ENCODE assay signal across 15 cellular contexts in the genomic region with DNA sequence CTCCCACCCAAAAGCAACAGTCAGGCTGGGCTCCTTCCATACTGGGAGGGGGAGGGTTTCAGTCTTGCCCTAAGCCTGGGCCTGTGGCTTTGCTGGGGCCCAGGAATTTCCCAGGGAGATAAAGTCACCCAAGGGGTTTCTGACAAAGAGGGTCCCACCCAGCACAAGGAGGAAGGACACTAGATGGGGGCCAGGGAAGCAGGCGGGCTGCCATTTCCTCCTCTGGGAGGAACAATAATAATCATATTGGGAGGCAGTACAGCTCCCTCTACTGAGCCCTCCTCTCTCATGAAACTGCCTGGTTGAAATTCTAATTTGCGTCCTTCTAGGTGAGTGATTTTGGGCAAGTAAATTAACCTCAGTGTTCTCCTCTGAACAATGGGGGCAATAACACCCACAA. TPM values are rescaled to one million over a fixed set of nuclear protein-coding genes. Genes with fewer than 3 reads are reported as not detected.
DNase-seq lines count a peak whose midpoint lies in the region; ATAC-seq and TF ChIP-seq lines count a peak whose summit lies in the region.
"Had no signal": no experiment of that assay in that cellular context is flagged by ENCODE, and none has a peak within 500 bp of the region (broad histone marks: within the 10 kb centered on the region; RNA-seq: fewer than 3 reads in every experiment).

No MANE protein-coding gene starts in this region.

- peaks cover 36% of the 10 kb centered on the region for H3K36me3 Mint-ChIP-seq in activated CD4-positive, alpha-beta T cell treated with anti-CD3 and anti-CD28 coated beads for 36 hours (ENCODE audit: low read depth)
- peaks cover 10% of the 10 kb centered on the region for H3K36me3 Mint-ChIP-seq in chondrocyte (ENCODE audit: low read depth)
- H3K36me3 Mint-ChIP-seq in type B pancreatic cell: peaks cover 18% of the 10 kb centered on the region

- H3K27ac ChIP-seq in lung (ENCODE audit: low read depth in 1 of 2, low read length in 1 of 2): peak overlapping the region; percentile 24 to 58

- H3K9me3 ChIP-seq in lung (ENCODE audit: control insufficient read depth in 2 of 2, insufficient read depth in 1 of 2, low read length in 1 of 2): no peaks in the 10 kb centered on the region
- H3K9me3 ChIP-seq: Caco-2 had no signal

- WGBS in lung, 2 donors: 67 to 68% methylated on average over 2 of the region's 2 CpGs

- peaks cover 7% of the 10 kb centered on the region for H3K9me3 Mint-ChIP-seq in activated CD4-positive, alpha-beta T cell treated with anti-CD3 and anti-CD28 coated beads for 36 hours (ENCODE audit: low read depth)
- H3K9me3 Mint-ChIP-seq in chondrocyte (ENCODE audit: low read depth) (peaks cover 5% of the 10 kb centered on the region), type B pancreatic cell (no peaks in the 10 kb centered on the region)

- POLR2A ChIA-PET in activated CD4-positive, alpha-beta T cell treated with anti-CD3 and anti-CD28 coated beads for 36 hours (lab: Charles Lee): no interaction called here

- no peak for ATAC-seq in activated CD4-positive, alpha-beta T cell treated with anti-CD3 and anti-CD28 coated beads for 36 hours
- ATAC-seq in lung (ENCODE audit: insufficient read depth, low FRiP score): no peak
- no peak for ATAC-seq in HG03039 (IDR thresholded peaks at IDR 0.05; ENCODE audit: unreplicated experiment)

- peak overlapping the region; percentile 33 for H3K27ac Mint-ChIP-seq in activated CD4-positive, alpha-beta T cell treated with anti-CD3 and anti-CD28 coated beads for 36 hours
- H3K27ac Mint-ChIP-seq in chondrocyte (ENCODE audit: unreplicated experiment) (peak overlapping the region; percentile 70), type B pancreatic cell (peak overlapping the region; percentile 48)
- H3K27ac Mint-ChIP-seq: IgD-negative memory B cell had no signal

- H3K4me3 Mint-ChIP-seq in activated CD4-positive, alpha-beta T cell treated with anti-CD3 and anti-CD28 coated beads for 36 hours: no peak overlapping the region
- H3K4me3 Mint-ChIP-seq in chondrocyte (ENCODE audit: unreplicated experiment): no peak overlapping the region
- H3K4me3 Mint-ChIP-seq in type B pancreatic cell: no peak overlapping the region
- H3K4me3 Mint-ChIP-seq: activated CD4-positive, alpha-beta memory T cell treated with anti-CD3 and anti-CD28 coated beads for 36 hours; IgD-negative memory B cell had no signal

- intact Hi-C loops in activated CD4-positive, alpha-beta T cell treated with anti-CD3 and anti-CD28 coated beads for 36 hours (cut with DNase I, micrococcal nuclease): no loop called here

- peak; percentile 53 for TF ChIP-seq CTCF in chondrocyte (IDR thresholded peaks at IDR 0.05)
- no peak for TF ChIP-seq CTCF in lung (IDR thresholded peaks at IDR 0.05; ENCODE audit: control extremely low read depth, extremely low read depth)
- TF ChIP-seq CTCF in type B pancreatic cell (conservative IDR thresholded peaks at IDR 0.05): no peak

- CTCF ChIA-PET in activated CD4-positive, alpha-beta T cell treated with anti-CD3 and anti-CD28 coated beads for 36 hours (lab: Charles Lee): no interaction called here

- H3K36me3 ChIP-seq in lung (ENCODE audit: control insufficient read depth in 2 of 2, insufficient read depth in 2 of 2, low read length in 2 of 2): peaks cover 0 to 30% of the 10 kb centered on the region in 2 donors

- peaks cover 24% of the 10 kb centered on the region for H3K4me1 Mint-ChIP-seq in activated CD4-positive, alpha-beta T cell treated with anti-CD3 and anti-CD28 coated beads for 36 hours
- peaks cover 18% of the 10 kb centered on the region for H3K4me1 Mint-ChIP-seq in chondrocyte (ENCODE audit: low read depth)
- no peaks in the 10 kb centered on the region for H3K4me1 Mint-ChIP-seq in type B pancreatic cell (ENCODE audit: unreplicated experiment)

- no peaks in the 10 kb centered on the region for H3K27me3 Mint-ChIP-seq in activated CD4-positive, alpha-beta T cell treated with anti-CD3 and anti-CD28 coated beads for 36 hours
- H3K27me3 Mint-ChIP-seq in chondrocyte (ENCODE audit: low read depth) (no peaks in the 10 kb centered on the region), type B pancreatic cell (no peaks in the 10 kb centered on the region)
- H3K27me3 Mint-ChIP-seq: activated CD4-positive, alpha-beta memory T cell treated with anti-CD3 and anti-CD28 coated beads for 36 hours; IgD-negative memory B cell had no signal

- no peak for DNase-seq in activated CD4-positive, alpha-beta T cell treated with anti-CD3 and anti-CD28 coated beads for 36 hours
- no peak for DNase-seq in activated CD4-positive, alpha-beta T cell treated with anti-CD3 and anti-CD28 coated beads for 48 hours
- DNase-seq in chondrocyte (ENCODE audit: low spot score): no peak
- DNase-seq in lung (ENCODE audit: low spot score): no peak
- DNase-seq in type B pancreatic cell (ENCODE audit: extremely low spot score, unreplicated experiment): no peak
- no peak for DNase-seq in T-helper 2 cell
- no peak for DNase-seq in NCI-H345 treated with DMSO at 0.1 percent for 48 hours (lab: John Stamatoyannopoulos, UW; ENCODE audit: unreplicated experiment)
- DNase-seq: activated CD4-positive, alpha-beta memory T cell treated with anti-CD3 and anti-CD28 coated beads for 36 hours; activated naive CD4-positive, alpha-beta T cell treated with Interleukin-2 at 50 U/mL for 16 hours; Caco-2; foreskin fibroblast; NCI-H526; T1000 had no signal

- H3K27me3 ChIP-seq in lung (ENCODE audit: control insufficient read depth, insufficient read depth): no peaks in the 10 kb centered on the region

- no peak overlapping the region for H3K4me3 ChIP-seq in lung

- peaks cover 0 to 12% of the 10 kb centered on the region in 2 donors for H3K4me1 ChIP-seq in lung (ENCODE audit: control insufficient read depth in 2 of 2, insufficient read depth in 2 of 2, low read length in 2 of 2)
- H3K4me1 ChIP-seq: Caco-2 had no signal

RNA-seq across cellular contexts. Expression of gene SLC8B1, which starts 7.9 kb away (rescaled TPM):
- 10 to 100 TPM; 17.9 to 19.4 TPM for total RNA-seq in activated CD4-positive, alpha-beta T cell treated with anti-CD3 and anti-CD28 coated beads for 36 hours
- total RNA-seq in chondrocyte (14.5 to 21.0 TPM (median 20.9 TPM) in 3 replicates), lung (10 to 100 TPM; 21.8 to 44.8 TPM), type B pancreatic cell (ENCODE audit: low replicate concordance) (29.6 and 77.7 TPM in 2 replicates)
- polyA plus RNA-seq in lung: 10 to 100 TPM; 27.5 to 36.7 TPM

RNA-seq across cellular contexts. Expression of gene PLBD2, which starts 31.4 kb away (rescaled TPM):
- 10 to 100 TPM; 13.7 to 17.3 TPM for total RNA-seq in activated CD4-positive, alpha-beta T cell treated with anti-CD3 and anti-CD28 coated beads for 36 hours
- total RNA-seq in chondrocyte (91.4 to 102 TPM (median 102 TPM) in 3 replicates), lung (10 to 100 TPM; 16.7 to 48.9 TPM), type B pancreatic cell (ENCODE audit: low replicate concordance) (39.0 and 45.4 TPM in 2 replicates)
- 10 to 100 TPM; 16.4 to 26.5 TPM for polyA plus RNA-seq in lung
